ENCODE assay signal across 8 cellular contexts in the genomic region with DNA sequence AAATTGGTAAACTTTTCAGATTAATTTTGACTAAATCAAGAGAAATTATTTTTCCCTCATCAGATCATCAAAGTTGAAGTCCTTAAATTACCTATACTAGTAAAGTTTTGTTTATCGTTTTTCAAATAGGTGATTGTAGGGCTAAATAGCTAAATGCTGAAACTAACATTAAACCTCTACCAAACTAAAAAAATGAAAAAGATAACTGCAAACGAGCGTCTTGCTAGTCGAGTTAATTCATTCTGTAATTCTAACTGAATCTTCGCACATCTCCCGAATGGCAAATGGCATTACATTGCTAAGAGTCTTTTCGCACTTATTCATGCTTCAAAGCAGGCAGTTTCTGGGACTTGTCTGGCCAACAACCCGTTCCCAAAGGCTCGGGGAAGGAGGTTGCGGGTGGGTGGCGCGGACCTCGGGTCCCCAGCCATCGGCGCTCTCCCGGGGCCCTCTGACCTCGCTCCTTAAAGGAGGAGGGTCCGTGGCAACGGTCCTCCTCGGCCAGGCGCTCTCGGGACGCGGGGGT. TPM values are rescaled to one million over a fixed set of nuclear protein-coding genes. Genes with fewer than 3 reads are reported as not detected.
A peak's percentile ranks its signal among the peaks of the same experiment; 100 is the strongest.
DNase-seq lines count a peak whose midpoint lies in the region; ATAC-seq and TF ChIP-seq lines count a peak whose summit lies in the region.

No MANE protein-coding gene starts in this region.

- TF ChIP-seq CTCF in epithelial cell of proximal tubule (conservative IDR thresholded peaks at IDR 0.05; ENCODE audit: low read depth, low read length): no peak
- no peak for TF ChIP-seq CTCF in neural progenitor cell (IDR thresholded peaks at IDR 0.05)

- H4K20me1 ChIP-seq in neural progenitor cell (ENCODE audit: low read depth): peaks cover 11% of the 10 kb centered on the region

- no peak for ATAC-seq in activated CD4-positive, CD25-positive, alpha-beta regulatory T cell treated with anti-CD3 and anti-CD28 coated beads, Interleukin-2, amount 50 U/mL, for 24 hours

- H3K27me3 ChIP-seq in NT2/D1 (ENCODE audit: insufficient read depth, insufficient read length) (peaks cover 37% of the 10 kb centered on the region), neural progenitor cell (peaks cover 64% of the 10 kb centered on the region)

- peak overlapping the region; percentile 89 for H3K4me2 ChIP-seq in neural progenitor cell

- peak overlapping the region; percentile 99 for H2AFZ ChIP-seq in neural progenitor cell (replicated peaks)

- H3K4me1 ChIP-seq in NT2/D1 (ENCODE audit: insufficient read depth, insufficient read length) (no peaks in the 10 kb centered on the region), neural progenitor cell (peaks cover 9% of the 10 kb centered on the region)

- DNase-seq in NT2/D1 (ENCODE audit: low read depth, low spot score): no peak
- no peak for DNase-seq in epithelial cell of proximal tubule (ENCODE audit: low read depth)
- DNase-seq in neural progenitor cell (ENCODE audit: low spot score): no peak
- no peak for DNase-seq in GF-D8 (lab: John Stamatoyannopoulos, UW)
- no peak for DNase-seq in HUDEP-2 (lab: John Stamatoyannopoulos, UW; ENCODE audit: unreplicated experiment in 76 of 76)
- no peak for DNase-seq in NCI-H2107 (lab: John Stamatoyannopoulos, UW)

- no peaks in the 10 kb centered on the region for H3K36me3 Mint-ChIP-seq in neural progenitor cell

- no peaks in the 10 kb centered on the region for H3K79me2 ChIP-seq in neural progenitor cell (ENCODE audit: low read depth)

- H3K9ac ChIP-seq in NT2/D1 (ENCODE audit: insufficient read length, low read depth) (peak overlapping the region; percentile 82), neural progenitor cell (no peak overlapping the region)

- H3K9me3 Mint-ChIP-seq in neural progenitor cell: no peaks in the 10 kb centered on the region

- peaks cover 9% of the 10 kb centered on the region for H3K4me1 Mint-ChIP-seq in neural progenitor cell

- H3K36me3 ChIP-seq in NT2/D1 (ENCODE audit: insufficient read depth, insufficient read length, low read length): no peaks in the 10 kb centered on the region
- no peaks in the 10 kb centered on the region for H3K36me3 ChIP-seq in neural progenitor cell

- H3K9me3 ChIP-seq in NT2/D1 (ENCODE audit: insufficient read depth, low read length) (no peaks in the 10 kb centered on the region), neural progenitor cell (ENCODE audit: low read depth) (no peaks in the 10 kb centered on the region)

- no peak overlapping the region for H3K27ac Mint-ChIP-seq in neural progenitor cell

- H3K4me3 ChIP-seq in GM08714 (ENCODE audit: low read length) (peak overlapping the region; percentile 60; the same call in 1 of the 2 replicates), NT2/D1 (ENCODE audit: insufficient read length, low read depth) (peak overlapping the region; percentile 68), epithelial cell of proximal tubule (ENCODE audit: low read depth, low read length) (peak overlapping the region; percentile 55), neural progenitor cell (peak overlapping the region; percentile 72)

- no peaks in the 10 kb centered on the region for H3F3A ChIP-seq in neural progenitor cell (ENCODE audit: low read depth)

- no peak overlapping the region for H3K27ac ChIP-seq in neural progenitor cell

- peaks cover 19% of the 10 kb centered on the region for H3K27me3 Mint-ChIP-seq in neural progenitor cell (ENCODE audit: insufficient read depth, low read depth)

- H3K4me3 Mint-ChIP-seq in neural progenitor cell: peak overlapping the region; percentile 86

RNA-seq across cellular contexts. Expression of a gene that starts 43.8 kb away (rescaled TPM):
- total RNA-seq in epithelial cell of proximal tubule (1.2 and 6.6 TPM in 2 replicates), neural progenitor cell (ENCODE audit: low replicate concordance) (3.1 and 8.2 TPM in 2 replicates)
